ENCODE assay signal across 8 cellular contexts in the genomic region with DNA sequence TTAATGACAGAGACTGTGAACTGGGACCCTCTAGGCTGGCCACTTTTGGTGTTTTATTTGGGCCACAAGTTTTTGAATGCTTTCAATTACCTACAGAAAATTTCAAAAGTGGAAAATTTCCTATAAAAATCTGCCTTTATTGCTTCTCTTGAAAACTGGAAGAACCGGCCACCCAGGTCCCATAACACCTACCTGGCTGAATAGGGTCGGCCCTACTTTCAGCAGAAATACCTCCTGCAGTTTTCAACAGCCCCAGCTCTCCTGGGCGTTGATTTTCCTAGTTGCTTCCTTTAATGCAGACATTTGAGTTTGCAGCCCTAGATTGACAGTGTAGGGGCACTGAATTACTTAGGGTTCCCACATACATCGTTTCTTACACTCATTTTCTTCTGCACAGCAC. TPM values are rescaled to one million over a fixed set of nuclear protein-coding genes. Genes with fewer than 3 reads are reported as not detected.
DNase-seq lines count a peak whose midpoint lies in the region; ATAC-seq and TF ChIP-seq lines count a peak whose summit lies in the region.

No MANE protein-coding gene starts in this region.

- H3K4me3 ChIP-seq in iPS-11a (ENCODE audit: low read depth, low read length), result peak overlapping the region; percentile 96

- POLR2A ChIA-PET in activated B cell treated with CpG ODN at 0.5 μM for 24 hours (lab: Charles Lee), result no interaction called here

- H3K9me3 Mint-ChIP-seq in activated CD4-positive, alpha-beta T cell treated with anti-CD3 and anti-CD28 coated beads, Interleukin-2, amount 10 ng/mL, durations not matched to agents 24 days and 14 days, result no peaks in the 10 kb centered on the region
- H3K9me3 Mint-ChIP-seq in activated B cell treated with CpG ODN at 0.5 μM for 24 hours, result no peaks in the 10 kb centered on the region
- H3K9me3 Mint-ChIP-seq in stimulated activated effector memory CD8-positive, alpha-beta T cell treated with anti-CD3 and anti-CD28 coated beads, Interleukin-12 subunit alpha, Interleukin-12 subunit beta, amount 100 ng/mL, for 72 hours, result no peaks in the 10 kb centered on the region

- DNase-seq in activated CD4-positive, alpha-beta T cell treated with anti-CD3 and anti-CD28 coated beads, Interleukin-2, amount 10 ng/mL, durations not matched to agents 24 days and 14 days, result no peak
- DNase-seq in activated CD4-positive, alpha-beta T cell treated with anti-CD3 and anti-CD28 coated beads for 4 hours, result no peak
- DNase-seq in activated B cell treated with CpG ODN at 0.5 μM for 24 hours, result no peak
- DNase-seq in stimulated activated effector memory CD8-positive, alpha-beta T cell treated with anti-CD3 and anti-CD28 coated beads, Interleukin-12 subunit alpha, Interleukin-12 subunit beta, amount 100 ng/mL, for 72 hours (ENCODE audit: low spot score in 2 of 2), result no peak
- no peak for DNase-seq in Ammon's horn (ENCODE audit: low spot score)

- peak overlapping the region; percentile 99 for H3K4me3 Mint-ChIP-seq in activated CD4-positive, alpha-beta T cell treated with anti-CD3 and anti-CD28 coated beads, Interleukin-2, amount 10 ng/mL, durations not matched to agents 24 days and 14 days
- peak overlapping the region; percentile 96 for H3K4me3 Mint-ChIP-seq in activated B cell treated with CpG ODN at 0.5 μM for 24 hours
- peak overlapping the region; percentile 96 for H3K4me3 Mint-ChIP-seq in stimulated activated effector memory CD8-positive, alpha-beta T cell treated with anti-CD3 and anti-CD28 coated beads, Interleukin-12 subunit alpha, Interleukin-12 subunit beta, amount 100 ng/mL, for 72 hours

- TF ChIP-seq CTCF in activated B cell treated with CpG ODN at 0.5 μM for 24 hours (IDR thresholded peaks at IDR 0.05), result no peak

- H3K4me1 Mint-ChIP-seq in activated CD4-positive, alpha-beta T cell treated with anti-CD3 and anti-CD28 coated beads, Interleukin-2, amount 10 ng/mL, durations not matched to agents 24 days and 14 days, result peaks cover 17% of the 10 kb centered on the region
- peaks cover 21% of the 10 kb centered on the region for H3K4me1 Mint-ChIP-seq in activated B cell treated with CpG ODN at 0.5 μM for 24 hours
- H3K4me1 Mint-ChIP-seq in stimulated activated effector memory CD8-positive, alpha-beta T cell treated with anti-CD3 and anti-CD28 coated beads, Interleukin-12 subunit alpha, Interleukin-12 subunit beta, amount 100 ng/mL, for 72 hours, result peaks cover 15% of the 10 kb centered on the region

- peaks cover 32% of the 10 kb centered on the region for H3K36me3 Mint-ChIP-seq in activated CD4-positive, alpha-beta T cell treated with anti-CD3 and anti-CD28 coated beads, Interleukin-2, amount 10 ng/mL, durations not matched to agents 24 days and 14 days (ENCODE audit: low read depth)
- peaks cover 31% of the 10 kb centered on the region for H3K36me3 Mint-ChIP-seq in activated B cell treated with CpG ODN at 0.5 μM for 24 hours (ENCODE audit: low read depth)
- H3K36me3 Mint-ChIP-seq in stimulated activated effector memory CD8-positive, alpha-beta T cell treated with anti-CD3 and anti-CD28 coated beads, Interleukin-12 subunit alpha, Interleukin-12 subunit beta, amount 100 ng/mL, for 72 hours, result peaks cover 49% of the 10 kb centered on the region

- peaks cover 18% of the 10 kb centered on the region for H3K27me3 Mint-ChIP-seq in activated CD4-positive, alpha-beta T cell treated with anti-CD3 and anti-CD28 coated beads, Interleukin-2, amount 10 ng/mL, durations not matched to agents 24 days and 14 days
- peaks cover 7% of the 10 kb centered on the region for H3K27me3 Mint-ChIP-seq in activated B cell treated with CpG ODN at 0.5 μM for 24 hours

- CTCF ChIA-PET in activated B cell treated with CpG ODN at 0.5 μM for 24 hours (lab: Charles Lee), result interaction anchor here (1.4 kb wide), 1 partner anchor 12 kb away, joined by 3 read pairs; no protein-coding TSS in a partner anchor

- H3K27ac Mint-ChIP-seq in activated CD4-positive, alpha-beta T cell treated with anti-CD3 and anti-CD28 coated beads, Interleukin-2, amount 10 ng/mL, durations not matched to agents 24 days and 14 days, result peak overlapping the region; percentile 98
- peak overlapping the region; percentile 95 for H3K27ac Mint-ChIP-seq in activated B cell treated with CpG ODN at 0.5 μM for 24 hours
- peak overlapping the region; percentile 94 for H3K27ac Mint-ChIP-seq in stimulated activated effector memory CD8-positive, alpha-beta T cell treated with anti-CD3 and anti-CD28 coated beads, Interleukin-12 subunit alpha, Interleukin-12 subunit beta, amount 100 ng/mL, for 72 hours

- ATAC-seq in activated B cell treated with CpG ODN at 0.5 μM for 24 hours (ENCODE audit: low read depth) (no peak), HG02840 (IDR thresholded peaks at IDR 0.05; ENCODE audit: low FRiP score, unreplicated experiment) (no peak), HG02970 (IDR thresholded peaks at IDR 0.05; ENCODE audit: low FRiP score, unreplicated experiment) (no peak)
- no peak for ATAC-seq in stimulated activated effector memory CD8-positive, alpha-beta T cell treated with anti-CD3 and anti-CD28 coated beads, Interleukin-12 subunit alpha, Interleukin-12 subunit beta, amount 100 ng/mL, for 72 hours

- intact Hi-C loops in activated CD4-positive, alpha-beta T cell treated with anti-CD3 and anti-CD28 coated beads, Interleukin-2, amount 10 ng/mL, durations not matched to agents 24 days and 14 days (cut with micrococcal nuclease), result loop anchor here (1.0 to 10.0 kb wide), 9 partner anchors 143 to 1388 kb away; a partner anchor contains a TSS
- intact Hi-C loops in activated B cell treated with CpG ODN at 0.5 μM for 24 hours (cut with micrococcal nuclease), result loop anchor here (1.0 to 5.0 kb wide), 11 partner anchors 143 to 1388 kb away; a partner anchor contains a TSS

RNA-seq across cellular contexts. Expression of a gene that starts 0.7 kb away (rescaled TPM):
- total RNA-seq in activated CD4-positive, alpha-beta T cell treated with anti-CD3 and anti-CD28 coated beads, Interleukin-2, amount 10 ng/mL, durations not matched to agents 24 days and 14 days, result 97.7 and 103 TPM in 2 replicates
- total RNA-seq in activated B cell treated with CpG ODN at 0.5 μM for 24 hours, result 36.5 and 38.5 TPM in 2 replicates

RNA-seq across cellular contexts. Expression of a gene that starts 58.7 kb away (rescaled TPM):
- 0.02 and 0.26 TPM in 2 replicates for total RNA-seq in activated CD4-positive, alpha-beta T cell treated with anti-CD3 and anti-CD28 coated beads, Interleukin-2, amount 10 ng/mL, durations not matched to agents 24 days and 14 days
- 0.10 and 0.29 TPM in 2 replicates for total RNA-seq in activated B cell treated with CpG ODN at 0.5 μM for 24 hours
